8 cellular contexts compared by ENCODE assay signal in the genomic region with DNA sequence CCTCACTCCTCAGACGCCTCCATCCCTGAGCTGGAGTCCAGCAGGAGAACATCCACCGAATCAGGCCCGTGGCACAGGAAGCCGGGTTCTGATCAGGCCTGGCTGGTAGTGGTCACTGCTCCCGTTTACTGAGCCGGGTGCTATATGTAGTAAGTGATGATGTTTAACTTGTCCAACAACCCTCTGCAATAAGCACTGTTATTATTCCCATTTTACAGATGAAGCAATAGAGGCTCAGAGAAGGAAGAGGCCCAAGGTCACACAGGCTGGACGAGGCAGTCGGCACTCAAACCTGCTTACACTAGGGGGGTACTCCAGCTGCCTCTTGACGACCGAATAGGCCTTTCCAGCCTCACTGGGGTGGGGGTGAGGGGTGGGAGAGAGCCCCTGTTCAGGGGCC.
"Had no signal": no experiment of that assay in that cellular context is flagged by ENCODE, and none has a peak within 500 bp of the region (broad histone marks: within the 10 kb centered on the region; RNA-seq: fewer than 3 reads in every experiment).

No MANE protein-coding gene starts in this region.

- FAIRE-seq: G401.6, GM12878, GM12891, GM12892, GM18507, GM19239 had no signal

- ATAC-seq: GM12878 had no signal

- DNase-seq: GDM1, GF-D8 had no signal

- H3K4me3 ChIP-seq: GM12878 had no signal
